In the genomic region with DNA sequence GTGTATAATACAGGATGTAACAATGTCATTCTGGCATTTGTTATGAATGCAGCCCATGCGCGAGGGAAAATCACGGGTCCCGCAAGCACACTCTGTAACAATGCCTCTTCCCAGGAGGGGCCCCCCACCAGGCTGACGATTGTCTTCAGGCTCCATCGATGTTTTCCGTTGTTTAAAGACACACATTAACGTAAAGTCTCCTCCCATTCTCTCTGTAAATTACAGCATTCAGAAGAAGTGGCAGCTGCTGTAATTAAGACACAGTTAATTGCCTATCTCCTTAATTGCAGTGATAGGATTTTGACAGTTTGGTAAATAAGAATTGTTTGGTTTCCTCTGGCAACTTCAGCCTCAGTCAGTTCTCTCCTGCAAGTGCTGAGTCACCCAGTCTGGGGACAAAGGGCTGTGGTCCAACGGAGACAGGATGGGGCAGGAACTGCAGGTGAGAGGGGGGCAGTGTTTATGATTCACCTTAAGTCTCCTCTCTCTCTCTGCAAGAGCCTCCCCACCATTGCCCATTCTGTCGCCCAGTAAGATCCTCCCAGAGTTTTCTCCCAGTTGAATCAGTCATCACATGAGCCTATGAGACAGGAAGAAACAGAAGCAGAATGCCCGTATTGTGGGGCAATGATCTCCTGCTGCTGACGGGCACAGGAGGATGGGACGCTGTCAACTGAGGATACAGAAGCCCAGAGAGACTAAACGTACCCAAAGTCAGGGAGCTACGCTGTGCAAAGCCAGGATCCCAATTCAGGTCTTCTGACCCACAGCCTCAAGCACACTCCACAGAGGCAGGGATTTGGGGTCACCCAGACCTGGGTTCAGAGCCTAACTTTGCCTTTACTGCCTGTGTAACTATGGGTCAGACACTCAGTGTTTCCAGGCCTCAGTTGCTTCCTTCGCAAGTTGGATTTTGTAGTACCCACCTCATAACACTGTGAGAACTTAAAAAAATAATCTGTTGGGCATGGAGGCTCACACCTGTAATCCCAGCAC, we compare ENCODE assay signal across 1 cellular context.
A peak's percentile ranks its signal among the peaks of the same experiment; 100 is the strongest.
TF ChIP-seq lines count a peak whose summit lies in the region.

No MANE protein-coding gene starts in this region.

TF ChIP-seq in K562, 482 proteins besides CTCF, POLR2A, EP300 and RAD21 (continued from another document and continues in another):
- TF ChIP-seq, protein P1, sequence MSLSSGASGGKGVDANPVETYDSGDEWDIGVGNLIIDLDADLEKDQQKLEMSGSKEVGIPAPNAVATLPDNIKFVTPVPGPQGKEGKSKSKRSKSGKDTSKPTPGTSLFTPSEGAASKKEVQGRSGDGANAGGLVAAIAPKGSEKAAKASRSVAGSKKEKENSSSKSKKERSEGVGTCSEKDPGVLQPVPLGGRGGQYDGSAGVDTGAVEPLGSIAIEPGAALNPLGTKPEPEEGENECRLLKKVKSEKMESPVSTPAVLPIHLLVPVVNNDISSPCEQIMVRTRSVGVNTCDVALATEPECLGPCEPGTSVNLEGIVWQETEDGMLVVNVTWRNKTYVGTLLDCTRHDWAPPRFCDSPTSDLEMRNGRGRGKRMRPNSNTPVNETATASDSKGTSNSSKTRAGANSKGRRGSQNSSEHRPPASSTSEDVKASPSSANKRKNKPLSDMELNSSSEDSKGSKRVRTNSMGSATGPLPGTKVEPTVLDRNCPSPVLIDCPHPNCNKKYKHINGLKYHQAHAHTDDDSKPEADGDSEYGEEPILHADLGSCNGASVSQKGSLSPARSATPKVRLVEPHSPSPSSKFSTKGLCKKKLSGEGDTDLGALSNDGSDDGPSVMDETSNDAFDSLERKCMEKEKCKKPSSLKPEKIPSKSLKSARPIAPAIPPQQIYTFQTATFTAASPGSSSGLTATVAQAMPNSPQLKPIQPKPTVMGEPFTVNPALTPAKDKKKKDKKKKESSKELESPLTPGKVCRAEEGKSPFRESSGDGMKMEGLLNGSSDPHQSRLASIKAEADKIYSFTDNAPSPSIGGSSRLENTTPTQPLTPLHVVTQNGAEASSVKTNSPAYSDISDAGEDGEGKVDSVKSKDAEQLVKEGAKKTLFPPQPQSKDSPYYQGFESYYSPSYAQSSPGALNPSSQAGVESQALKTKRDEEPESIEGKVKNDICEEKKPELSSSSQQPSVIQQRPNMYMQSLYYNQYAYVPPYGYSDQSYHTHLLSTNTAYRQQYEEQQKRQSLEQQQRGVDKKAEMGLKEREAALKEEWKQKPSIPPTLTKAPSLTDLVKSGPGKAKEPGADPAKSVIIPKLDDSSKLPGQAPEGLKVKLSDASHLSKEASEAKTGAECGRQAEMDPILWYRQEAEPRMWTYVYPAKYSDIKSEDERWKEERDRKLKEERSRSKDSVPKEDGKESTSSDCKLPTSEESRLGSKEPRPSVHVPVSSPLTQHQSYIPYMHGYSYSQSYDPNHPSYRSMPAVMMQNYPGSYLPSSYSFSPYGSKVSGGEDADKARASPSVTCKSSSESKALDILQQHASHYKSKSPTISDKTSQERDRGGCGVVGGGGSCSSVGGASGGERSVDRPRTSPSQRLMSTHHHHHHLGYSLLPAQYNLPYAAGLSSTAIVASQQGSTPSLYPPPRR (CRISPR knock-in tag; IDR thresholded peaks at IDR 0.05; ENCODE audit: borderline replicate concordance): no peak
- TF ChIP-seq BRF1 (IDR thresholded peaks at IDR 0.05; ENCODE audit: borderline replicate concordance, extremely low read depth, insufficient read length) (no peak), TEAD2 (tag; IDR thresholded peaks at IDR 0.05) (0 out of 2 replicates have a peak, but pooled peaks have one; percentile 27), TCF3 (CRISPR knock-in tag; IDR thresholded peaks at IDR 0.05) (no peak), PTRF (tag; IDR thresholded peaks at IDR 0.05) (no peak), FOXA3 (CRISPR knock-in tag; conservative IDR thresholded peaks at IDR 0.05 in 1 of 2, IDR thresholded peaks at IDR 0.05 in 1 of 2) (peak in 1 of 2 experiments; percentile 31; a peak in 1 of 4 replicates), FOSL1 (tag; conservative IDR thresholded peaks at IDR 0.05) (peak; percentile 52), HLTF (IDR thresholded peaks at IDR 0.05) (no peak), MAFG (tag; conservative IDR thresholded peaks at IDR 0.05) (peak; percentile 93), ZNF551 (CRISPR knock-in tag; IDR thresholded peaks at IDR 0.05) (no peak), HDAC2 (IDR thresholded peaks at IDR 0.05) (peak; percentile 46; the same call in 1 of the 2 replicates), NFE2 (IDR thresholded peaks at IDR 0.05; ENCODE audit: low read depth) (peak; percentile 97), OTX1 (CRISPR knock-in tag; IDR thresholded peaks at IDR 0.05) (no peak), HDAC3 (IDR thresholded peaks at IDR 0.05; ENCODE audit: borderline replicate concordance, partially characterized antibody) (no peak), KAT2B (IDR thresholded peaks at IDR 0.05; ENCODE audit: low read depth, low read length) (no peak), ZNF232 (CRISPR knock-in tag; IDR thresholded peaks at IDR 0.05) (no peak), CCNT2 (IDR thresholded peaks at IDR 0.05; ENCODE audit: borderline replicate concordance, extremely low read depth, insufficient read length, low read depth, low read length) (no peak), TAF7 (tag; IDR thresholded peaks at IDR 0.05) (no peak), RFX1 (IDR thresholded peaks at IDR 0.05) (peak; percentile 68), GATA2 (CRISPR knock-in tag; IDR thresholded peaks at IDR 0.05) (no peak), NFE2L1 (tag; IDR thresholded peaks at IDR 0.05; ENCODE audit: borderline replicate concordance, low read depth) (peak; percentile 76), ARNT (IDR thresholded peaks at IDR 0.05) (no peak), LEF1 (IDR thresholded peaks at IDR 0.05) (peak; percentile 38; the same call in 1 of the 2 replicates)
- TF ChIP-seq, protein P2, sequence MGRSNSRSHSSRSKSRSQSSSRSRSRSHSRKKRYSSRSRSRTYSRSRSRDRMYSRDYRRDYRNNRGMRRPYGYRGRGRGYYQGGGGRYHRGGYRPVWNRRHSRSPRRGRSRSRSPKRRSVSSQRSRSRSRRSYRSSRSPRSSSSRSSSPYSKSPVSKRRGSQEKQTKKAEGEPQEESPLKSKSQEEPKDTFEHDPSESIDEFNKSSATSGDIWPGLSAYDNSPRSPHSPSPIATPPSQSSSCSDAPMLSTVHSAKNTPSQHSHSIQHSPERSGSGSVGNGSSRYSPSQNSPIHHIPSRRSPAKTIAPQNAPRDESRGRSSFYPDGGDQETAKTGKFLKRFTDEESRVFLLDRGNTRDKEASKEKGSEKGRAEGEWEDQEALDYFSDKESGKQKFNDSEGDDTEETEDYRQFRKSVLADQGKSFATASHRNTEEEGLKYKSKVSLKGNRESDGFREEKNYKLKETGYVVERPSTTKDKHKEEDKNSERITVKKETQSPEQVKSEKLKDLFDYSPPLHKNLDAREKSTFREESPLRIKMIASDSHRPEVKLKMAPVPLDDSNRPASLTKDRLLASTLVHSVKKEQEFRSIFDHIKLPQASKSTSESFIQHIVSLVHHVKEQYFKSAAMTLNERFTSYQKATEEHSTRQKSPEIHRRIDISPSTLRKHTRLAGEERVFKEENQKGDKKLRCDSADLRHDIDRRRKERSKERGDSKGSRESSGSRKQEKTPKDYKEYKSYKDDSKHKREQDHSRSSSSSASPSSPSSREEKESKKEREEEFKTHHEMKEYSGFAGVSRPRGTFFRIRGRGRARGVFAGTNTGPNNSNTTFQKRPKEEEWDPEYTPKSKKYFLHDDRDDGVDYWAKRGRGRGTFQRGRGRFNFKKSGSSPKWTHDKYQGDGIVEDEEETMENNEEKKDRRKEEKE (IDR thresholded peaks at IDR 0.05; ENCODE audit: borderline replicate concordance in 1 of 2, control insufficient read depth in 1 of 2, low read depth in 2 of 2, low read length in 1 of 2): no peak
- TF ChIP-seq, protein P3, sequence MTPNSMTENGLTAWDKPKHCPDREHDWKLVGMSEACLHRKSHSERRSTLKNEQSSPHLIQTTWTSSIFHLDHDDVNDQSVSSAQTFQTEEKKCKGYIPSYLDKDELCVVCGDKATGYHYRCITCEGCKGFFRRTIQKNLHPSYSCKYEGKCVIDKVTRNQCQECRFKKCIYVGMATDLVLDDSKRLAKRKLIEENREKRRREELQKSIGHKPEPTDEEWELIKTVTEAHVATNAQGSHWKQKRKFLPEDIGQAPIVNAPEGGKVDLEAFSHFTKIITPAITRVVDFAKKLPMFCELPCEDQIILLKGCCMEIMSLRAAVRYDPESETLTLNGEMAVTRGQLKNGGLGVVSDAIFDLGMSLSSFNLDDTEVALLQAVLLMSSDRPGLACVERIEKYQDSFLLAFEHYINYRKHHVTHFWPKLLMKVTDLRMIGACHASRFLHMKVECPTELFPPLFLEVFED (CRISPR knock-in tag; conservative IDR thresholded peaks at IDR 0.05): no peak
- TF ChIP-seq, protein P4, sequence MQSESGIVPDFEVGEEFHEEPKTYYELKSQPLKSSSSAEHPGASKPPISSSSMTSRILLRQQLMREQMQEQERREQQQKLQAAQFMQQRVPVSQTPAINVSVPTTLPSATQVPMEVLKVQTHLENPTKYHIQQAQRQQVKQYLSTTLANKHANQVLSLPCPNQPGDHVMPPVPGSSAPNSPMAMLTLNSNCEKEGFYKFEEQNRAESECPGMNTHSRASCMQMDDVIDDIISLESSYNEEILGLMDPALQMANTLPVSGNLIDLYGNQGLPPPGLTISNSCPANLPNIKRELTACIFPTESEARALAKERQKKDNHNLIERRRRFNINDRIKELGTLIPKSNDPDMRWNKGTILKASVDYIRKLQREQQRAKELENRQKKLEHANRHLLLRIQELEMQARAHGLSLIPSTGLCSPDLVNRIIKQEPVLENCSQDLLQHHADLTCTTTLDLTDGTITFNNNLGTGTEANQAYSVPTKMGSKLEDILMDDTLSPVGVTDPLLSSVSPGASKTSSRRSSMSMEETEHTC (IDR thresholded peaks at IDR 0.05): no peak
- TF ChIP-seq, protein P5, sequence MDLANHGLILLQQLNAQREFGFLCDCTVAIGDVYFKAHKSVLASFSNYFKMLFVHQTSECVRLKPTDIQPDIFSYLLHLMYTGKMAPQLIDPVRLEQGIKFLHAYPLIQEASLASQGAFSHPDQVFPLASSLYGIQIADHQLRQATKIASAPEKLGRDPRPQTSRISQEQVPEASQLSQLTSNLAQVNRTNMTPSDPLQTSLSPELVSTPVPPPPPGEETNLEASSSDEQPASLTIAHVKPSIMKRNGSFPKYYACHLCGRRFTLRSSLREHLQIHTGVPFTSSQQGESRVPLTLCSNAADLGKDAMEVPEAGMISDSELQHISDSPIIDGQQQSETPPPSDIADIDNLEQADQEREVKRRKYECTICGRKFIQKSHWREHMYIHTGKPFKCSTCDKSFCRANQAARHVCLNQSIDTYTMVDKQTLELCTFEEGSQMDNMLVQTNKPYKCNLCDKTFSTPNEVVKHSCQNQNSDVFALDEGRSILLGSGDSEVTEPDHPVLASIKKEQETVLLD (IDR thresholded peaks at IDR 0.05): no peak; the same call in 1 of the 2 replicates
- TF ChIP-seq, protein P6, sequence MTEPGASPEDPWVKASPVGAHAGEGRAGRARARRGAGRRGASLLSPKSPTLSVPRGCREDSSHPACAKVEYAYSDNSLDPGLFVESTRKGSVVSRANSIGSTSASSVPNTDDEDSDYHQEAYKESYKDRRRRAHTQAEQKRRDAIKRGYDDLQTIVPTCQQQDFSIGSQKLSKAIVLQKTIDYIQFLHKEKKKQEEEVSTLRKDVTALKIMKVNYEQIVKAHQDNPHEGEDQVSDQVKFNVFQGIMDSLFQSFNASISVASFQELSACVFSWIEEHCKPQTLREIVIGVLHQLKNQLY (CRISPR knock-in tag; conservative IDR thresholded peaks at IDR 0.05): no peak
- TF ChIP-seq, protein P7, sequence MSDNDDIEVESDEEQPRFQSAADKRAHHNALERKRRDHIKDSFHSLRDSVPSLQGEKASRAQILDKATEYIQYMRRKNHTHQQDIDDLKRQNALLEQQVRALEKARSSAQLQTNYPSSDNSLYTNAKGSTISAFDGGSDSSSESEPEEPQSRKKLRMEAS (CRISPR knock-in tag; IDR thresholded peaks at IDR 0.05): no peak
- TF ChIP-seq, protein P8, sequence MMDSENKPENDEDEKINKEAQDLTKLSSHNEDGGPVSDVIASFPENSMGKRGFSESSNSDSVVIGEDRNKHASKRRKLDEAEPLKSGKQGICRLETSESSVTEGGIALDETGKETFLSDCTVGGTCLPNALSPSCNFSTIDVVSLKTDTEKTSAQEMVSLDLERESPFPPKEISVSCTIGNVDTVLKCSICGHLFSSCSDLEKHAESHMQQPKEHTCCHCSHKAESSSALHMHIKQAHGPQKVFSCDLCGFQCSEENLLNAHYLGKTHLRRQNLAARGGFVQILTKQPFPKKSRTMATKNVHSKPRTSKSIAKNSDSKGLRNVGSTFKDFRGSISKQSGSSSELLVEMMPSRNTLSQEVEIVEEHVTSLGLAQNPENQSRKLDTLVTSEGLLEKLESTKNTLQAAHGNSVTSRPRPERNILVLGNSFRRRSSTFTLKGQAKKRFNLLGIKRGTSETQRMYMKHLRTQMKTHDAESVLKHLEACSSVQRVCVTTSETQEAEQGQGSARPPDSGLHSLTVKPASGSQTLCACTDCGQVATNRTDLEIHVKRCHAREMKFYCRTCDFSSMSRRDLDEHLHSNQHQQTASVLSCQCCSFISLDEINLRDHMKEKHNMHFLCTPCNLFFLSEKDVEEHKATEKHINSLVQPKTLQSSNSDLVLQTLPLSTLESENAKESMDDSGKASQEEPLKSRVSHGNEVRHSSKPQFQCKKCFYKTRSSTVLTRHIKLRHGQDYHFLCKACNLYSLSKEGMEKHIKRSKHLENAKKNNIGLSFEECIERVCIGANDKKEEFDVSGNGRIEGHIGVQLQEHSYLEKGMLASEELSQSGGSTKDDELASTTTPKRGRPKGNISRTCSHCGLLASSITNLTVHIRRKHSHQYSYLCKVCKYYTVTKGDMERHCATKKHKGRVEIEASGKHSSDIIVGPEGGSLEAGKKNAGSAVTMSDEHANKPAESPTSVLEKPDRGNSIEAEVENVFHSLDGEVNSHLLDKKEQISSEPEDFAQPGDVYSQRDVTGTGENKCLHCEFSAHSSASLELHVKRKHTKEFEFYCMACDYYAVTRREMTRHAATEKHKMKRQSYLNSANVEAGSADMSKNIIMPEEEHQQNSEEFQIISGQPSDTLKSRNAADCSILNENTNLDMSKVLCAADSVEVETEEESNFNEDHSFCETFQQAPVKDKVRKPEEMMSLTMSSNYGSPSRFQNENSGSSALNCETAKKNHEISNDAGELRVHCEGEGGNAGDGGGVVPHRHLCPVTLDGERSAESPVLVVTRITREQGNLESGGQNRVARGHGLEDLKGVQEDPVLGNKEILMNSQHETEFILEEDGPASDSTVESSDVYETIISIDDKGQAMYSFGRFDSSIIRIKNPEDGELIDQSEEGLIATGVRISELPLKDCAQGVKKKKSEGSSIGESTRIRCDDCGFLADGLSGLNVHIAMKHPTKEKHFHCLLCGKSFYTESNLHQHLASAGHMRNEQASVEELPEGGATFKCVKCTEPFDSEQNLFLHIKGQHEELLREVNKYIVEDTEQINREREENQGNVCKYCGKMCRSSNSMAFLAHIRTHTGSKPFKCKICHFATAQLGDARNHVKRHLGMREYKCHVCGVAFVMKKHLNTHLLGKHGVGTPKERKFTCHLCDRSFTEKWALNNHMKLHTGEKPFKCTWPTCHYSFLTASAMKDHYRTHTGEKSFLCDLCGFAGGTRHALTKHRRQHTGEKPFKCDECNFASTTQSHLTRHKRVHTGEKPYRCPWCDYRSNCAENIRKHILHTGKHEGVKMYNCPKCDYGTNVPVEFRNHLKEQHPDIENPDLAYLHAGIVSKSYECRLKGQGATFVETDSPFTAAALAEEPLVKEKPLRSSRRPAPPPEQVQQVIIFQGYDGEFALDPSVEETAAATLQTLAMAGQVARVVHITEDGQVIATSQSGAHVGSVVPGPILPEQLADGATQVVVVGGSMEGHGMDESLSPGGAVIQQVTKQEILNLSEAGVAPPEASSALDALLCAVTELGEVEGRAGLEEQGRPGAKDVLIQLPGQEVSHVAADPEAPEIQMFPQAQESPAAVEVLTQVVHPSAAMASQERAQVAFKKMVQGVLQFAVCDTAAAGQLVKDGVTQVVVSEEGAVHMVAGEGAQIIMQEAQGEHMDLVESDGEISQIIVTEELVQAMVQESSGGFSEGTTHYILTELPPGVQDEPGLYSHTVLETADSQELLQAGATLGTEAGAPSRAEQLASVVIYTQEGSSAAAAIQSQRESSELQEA (IDR thresholded peaks at IDR 0.05; ENCODE audit: low read depth): no peak
